Comparison of ENCODE assay signal across 1 cellular context in the genomic region with DNA sequence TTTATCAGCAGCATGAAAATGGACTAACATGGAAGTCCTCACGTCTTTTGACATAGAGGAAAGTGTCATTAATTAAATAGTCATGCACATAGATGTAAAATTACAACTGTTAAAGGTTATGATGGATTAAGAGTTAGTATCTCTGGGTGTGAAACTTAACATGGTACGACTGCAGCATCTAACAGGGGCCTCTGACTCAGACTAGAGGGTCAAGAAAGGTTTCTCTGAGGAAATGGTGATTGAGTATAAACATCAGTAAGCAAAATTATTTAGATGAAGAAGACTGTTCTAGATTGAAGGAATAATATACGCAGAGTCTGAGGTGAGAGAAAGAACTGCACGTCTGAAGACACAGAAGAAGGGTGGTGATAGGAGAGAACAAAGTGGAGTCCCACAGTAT.
TF ChIP-seq lines count a peak whose summit lies in the region.

No MANE protein-coding gene starts in this region.

TF ChIP-seq in GM12878, 131 proteins besides CTCF, POLR2A, EP300 and RAD21:
- TF ChIP-seq, protein P1, sequence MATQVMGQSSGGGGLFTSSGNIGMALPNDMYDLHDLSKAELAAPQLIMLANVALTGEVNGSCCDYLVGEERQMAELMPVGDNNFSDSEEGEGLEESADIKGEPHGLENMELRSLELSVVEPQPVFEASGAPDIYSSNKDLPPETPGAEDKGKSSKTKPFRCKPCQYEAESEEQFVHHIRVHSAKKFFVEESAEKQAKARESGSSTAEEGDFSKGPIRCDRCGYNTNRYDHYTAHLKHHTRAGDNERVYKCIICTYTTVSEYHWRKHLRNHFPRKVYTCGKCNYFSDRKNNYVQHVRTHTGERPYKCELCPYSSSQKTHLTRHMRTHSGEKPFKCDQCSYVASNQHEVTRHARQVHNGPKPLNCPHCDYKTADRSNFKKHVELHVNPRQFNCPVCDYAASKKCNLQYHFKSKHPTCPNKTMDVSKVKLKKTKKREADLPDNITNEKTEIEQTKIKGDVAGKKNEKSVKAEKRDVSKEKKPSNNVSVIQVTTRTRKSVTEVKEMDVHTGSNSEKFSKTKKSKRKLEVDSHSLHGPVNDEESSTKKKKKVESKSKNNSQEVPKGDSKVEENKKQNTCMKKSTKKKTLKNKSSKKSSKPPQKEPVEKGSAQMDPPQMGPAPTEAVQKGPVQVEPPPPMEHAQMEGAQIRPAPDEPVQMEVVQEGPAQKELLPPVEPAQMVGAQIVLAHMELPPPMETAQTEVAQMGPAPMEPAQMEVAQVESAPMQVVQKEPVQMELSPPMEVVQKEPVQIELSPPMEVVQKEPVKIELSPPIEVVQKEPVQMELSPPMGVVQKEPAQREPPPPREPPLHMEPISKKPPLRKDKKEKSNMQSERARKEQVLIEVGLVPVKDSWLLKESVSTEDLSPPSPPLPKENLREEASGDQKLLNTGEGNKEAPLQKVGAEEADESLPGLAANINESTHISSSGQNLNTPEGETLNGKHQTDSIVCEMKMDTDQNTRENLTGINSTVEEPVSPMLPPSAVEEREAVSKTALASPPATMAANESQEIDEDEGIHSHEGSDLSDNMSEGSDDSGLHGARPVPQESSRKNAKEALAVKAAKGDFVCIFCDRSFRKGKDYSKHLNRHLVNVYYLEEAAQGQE (IDR thresholded peaks at IDR 0.05; ENCODE audit: low read depth, low read length): no peak
- TF ChIP-seq, protein P2, sequence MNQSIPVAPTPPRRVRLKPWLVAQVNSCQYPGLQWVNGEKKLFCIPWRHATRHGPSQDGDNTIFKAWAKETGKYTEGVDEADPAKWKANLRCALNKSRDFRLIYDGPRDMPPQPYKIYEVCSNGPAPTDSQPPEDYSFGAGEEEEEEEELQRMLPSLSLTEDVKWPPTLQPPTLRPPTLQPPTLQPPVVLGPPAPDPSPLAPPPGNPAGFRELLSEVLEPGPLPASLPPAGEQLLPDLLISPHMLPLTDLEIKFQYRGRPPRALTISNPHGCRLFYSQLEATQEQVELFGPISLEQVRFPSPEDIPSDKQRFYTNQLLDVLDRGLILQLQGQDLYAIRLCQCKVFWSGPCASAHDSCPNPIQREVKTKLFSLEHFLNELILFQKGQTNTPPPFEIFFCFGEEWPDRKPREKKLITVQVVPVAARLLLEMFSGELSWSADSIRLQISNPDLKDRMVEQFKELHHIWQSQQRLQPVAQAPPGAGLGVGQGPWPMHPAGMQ (IDR thresholded peaks at IDR 0.05; ENCODE audit: borderline replicate concordance): no peak
- no peak for TF ChIP-seq EGR1 (IDR thresholded peaks at IDR 0.05; ENCODE audit: borderline replicate concordance in 1 of 2, low read depth in 2 of 2, low read length in 2 of 2)
- no peak for TF ChIP-seq RFX5 (IDR thresholded peaks at IDR 0.05; ENCODE audit: low read depth, low read length)
- TF ChIP-seq ASH2L (IDR thresholded peaks at IDR 0.05; ENCODE audit: borderline replicate concordance, low read depth): no peak
- TF ChIP-seq, protein P3, sequence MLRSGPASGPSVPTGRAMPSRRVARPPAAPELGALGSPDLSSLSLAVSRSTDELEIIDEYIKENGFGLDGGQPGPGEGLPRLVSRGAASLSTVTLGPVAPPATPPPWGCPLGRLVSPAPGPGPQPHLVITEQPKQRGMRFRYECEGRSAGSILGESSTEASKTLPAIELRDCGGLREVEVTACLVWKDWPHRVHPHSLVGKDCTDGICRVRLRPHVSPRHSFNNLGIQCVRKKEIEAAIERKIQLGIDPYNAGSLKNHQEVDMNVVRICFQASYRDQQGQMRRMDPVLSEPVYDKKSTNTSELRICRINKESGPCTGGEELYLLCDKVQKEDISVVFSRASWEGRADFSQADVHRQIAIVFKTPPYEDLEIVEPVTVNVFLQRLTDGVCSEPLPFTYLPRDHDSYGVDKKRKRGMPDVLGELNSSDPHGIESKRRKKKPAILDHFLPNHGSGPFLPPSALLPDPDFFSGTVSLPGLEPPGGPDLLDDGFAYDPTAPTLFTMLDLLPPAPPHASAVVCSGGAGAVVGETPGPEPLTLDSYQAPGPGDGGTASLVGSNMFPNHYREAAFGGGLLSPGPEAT (IDR thresholded peaks at IDR 0.05; ENCODE audit: low read depth): no peak
- TF ChIP-seq TCF7 (IDR thresholded peaks at IDR 0.05; ENCODE audit: borderline replicate concordance): no peak
- no peak for TF ChIP-seq ZNF207 (IDR thresholded peaks at IDR 0.05; ENCODE audit: borderline replicate concordance)
- TF ChIP-seq SIN3A (IDR thresholded peaks at IDR 0.05; ENCODE audit: low read depth, low read length): no peak
- no peak for TF ChIP-seq ZZZ3 (IDR thresholded peaks at IDR 0.05; ENCODE audit: control insufficient read depth, insufficient read length, low read depth)
- TF ChIP-seq CBX5 (IDR thresholded peaks at IDR 0.05; ENCODE audit: low read depth): no peak
- no peak for TF ChIP-seq NFYA (IDR thresholded peaks at IDR 0.05; ENCODE audit: borderline replicate concordance, low read depth, low read length)
- TF ChIP-seq JUND (IDR thresholded peaks at IDR 0.05; ENCODE audit: low read depth, low read length): no peak
- TF ChIP-seq BACH1 (IDR thresholded peaks at IDR 0.05; ENCODE audit: borderline replicate concordance): no peak
- TF ChIP-seq BHLHE40 (IDR thresholded peaks at IDR 0.05; ENCODE audit: borderline replicate concordance in 1 of 2, low read depth in 2 of 2, low read length in 1 of 2): no peak
- no peak for TF ChIP-seq YY1 (IDR thresholded peaks at IDR 0.05; ENCODE audit: low read depth, low read length)
- TF ChIP-seq, protein P4, sequence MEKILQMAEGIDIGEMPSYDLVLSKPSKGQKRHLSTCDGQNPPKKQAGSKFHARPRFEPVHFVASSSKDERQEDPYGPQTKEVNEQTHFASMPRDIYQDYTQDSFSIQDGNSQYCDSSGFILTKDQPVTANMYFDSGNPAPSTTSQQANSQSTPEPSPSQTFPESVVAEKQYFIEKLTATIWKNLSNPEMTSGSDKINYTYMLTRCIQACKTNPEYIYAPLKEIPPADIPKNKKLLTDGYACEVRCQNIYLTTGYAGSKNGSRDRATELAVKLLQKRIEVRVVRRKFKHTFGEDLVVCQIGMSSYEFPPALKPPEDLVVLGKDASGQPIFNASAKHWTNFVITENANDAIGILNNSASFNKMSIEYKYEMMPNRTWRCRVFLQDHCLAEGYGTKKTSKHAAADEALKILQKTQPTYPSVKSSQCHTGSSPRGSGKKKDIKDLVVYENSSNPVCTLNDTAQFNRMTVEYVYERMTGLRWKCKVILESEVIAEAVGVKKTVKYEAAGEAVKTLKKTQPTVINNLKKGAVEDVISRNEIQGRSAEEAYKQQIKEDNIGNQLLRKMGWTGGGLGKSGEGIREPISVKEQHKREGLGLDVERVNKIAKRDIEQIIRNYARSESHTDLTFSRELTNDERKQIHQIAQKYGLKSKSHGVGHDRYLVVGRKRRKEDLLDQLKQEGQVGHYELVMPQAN (conservative IDR thresholded peaks at IDR 0.05): no peak
